17 cellular contexts compared by ENCODE assay signal in the genomic region with DNA sequence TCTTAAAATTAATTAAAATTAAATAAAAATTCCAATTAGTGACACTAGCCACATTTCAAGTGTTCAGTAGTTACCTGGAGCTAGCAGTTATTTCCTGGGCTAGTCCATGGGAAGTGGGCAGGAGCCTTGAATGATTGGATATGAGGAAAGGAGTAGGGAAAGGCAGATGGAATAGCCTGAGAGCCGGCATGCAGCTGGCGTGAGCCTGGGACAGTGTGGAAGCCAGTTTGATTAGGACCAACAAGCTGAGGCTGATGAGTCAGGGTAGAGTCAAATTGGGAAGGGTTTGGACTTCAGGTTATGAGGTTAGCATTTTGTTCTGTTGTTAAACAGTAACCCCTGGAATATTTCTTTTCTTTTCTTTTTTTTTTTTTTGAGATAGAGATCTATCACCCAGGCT. TPM values are rescaled to one million over a fixed set of nuclear protein-coding genes. Genes with fewer than 3 reads are reported as not detected.
DNase-seq lines count a peak whose midpoint lies in the region; TF ChIP-seq lines count a peak whose summit lies in the region.
"Had no signal": no experiment of that assay in that cellular context is flagged by ENCODE, and none has a peak within 500 bp of the region (broad histone marks: within the 10 kb centered on the region; RNA-seq: fewer than 3 reads in every experiment).

No MANE protein-coding gene starts in this region.

- H3K9ac ChIP-seq in fibroblast of lung (ENCODE audit: insufficient read depth, low read length), result no peak overlapping the region
- H3K9ac ChIP-seq: BLaER1 had no signal

- in situ Hi-C loops in GM13977 (cut with MboI; ENCODE audit: low pct_unique_long_range_greater_than_20kb, low sequenced_read_pairs, unreplicated experiment), result no loop called here

- H3K4me3 ChIP-seq in fibroblast of lung (replicated peaks in 1 of 4; ENCODE audit: control extremely low read depth in 1 of 4, insufficient read depth in 1 of 4, low read depth in 3 of 4, low read length in 4 of 4) (no peak overlapping the region), prostate gland (no peak overlapping the region)
- H3K4me3 ChIP-seq: BLaER1, ovary, tibial nerve had no signal

- 80% methylated on average over 2 of the region's 2 CpGs for WGBS in prostate gland

- no peak for TF ChIP-seq CTCF in fibroblast of lung (conservative IDR thresholded peaks at IDR 0.05 in 1 of 2, IDR thresholded peaks at IDR 0.05 in 1 of 2; ENCODE audit: low read depth in 1 of 2, low read length in 2 of 2)
- TF ChIP-seq CTCF in GM13977 (IDR thresholded peaks at IDR 0.05; ENCODE audit: extremely low read depth, insufficient read depth, missing control alignments), result no peak
- no peak for TF ChIP-seq CTCF in prostate gland (IDR thresholded peaks at IDR 0.05)

- H3K9me3 ChIP-seq in fibroblast of lung (ENCODE audit: control insufficient read depth, insufficient read depth, low read depth, low read length) (no peaks in the 10 kb centered on the region), prostate gland (no peaks in the 10 kb centered on the region)
- H3K9me3 ChIP-seq: BLaER1, ovary, tibial nerve had no signal

- peak; percentile 46 for DNase-seq in EL
- DNase-seq in M059J (ENCODE audit: low read depth), result peak; percentile 83
- peak; percentile 29 to 40 for DNase-seq in fibroblast of lung (ENCODE audit: low read depth in 2 of 2)
- DNase-seq in myocyte (ENCODE audit: low read depth), result peak; percentile 61
- no peak for DNase-seq in GM13977 (ENCODE audit: low spot score)
- DNase-seq in prostate gland (ENCODE audit: low spot score), result no peak
- no peak for DNase-seq in effector CD8-positive, alpha-beta T cell (lab: John Stamatoyannopoulos, UW)
- no peak for DNase-seq in retina
- DNase-seq: activated CD4-positive, alpha-beta T cell treated with anti-CD3 and anti-CD28 coated beads for 36 hours; anterior cingulate cortex; left cardiac atrium; NCI-H187 treated with DMSO at 0.1 percent for 48 hours; NCI-H510A; ovary; T1000 had no signal

- intact Hi-C loops in prostate gland (cut with DNase I), result no loop called here

- H3K36me3 ChIP-seq in fibroblast of lung (ENCODE audit: control insufficient read depth, insufficient read depth, low read length) (no peaks in the 10 kb centered on the region), prostate gland (no peaks in the 10 kb centered on the region)
- H3K36me3 ChIP-seq: BLaER1, ovary, tibial nerve had no signal

- H3K4me1 ChIP-seq in fibroblast of lung (ENCODE audit: control insufficient read depth, extremely low read depth, insufficient read depth, low read length), result no peaks in the 10 kb centered on the region
- no peaks in the 10 kb centered on the region for H3K4me1 ChIP-seq in prostate gland (replicated peaks)
- H3K4me1 ChIP-seq: BLaER1 had no signal

- no peak overlapping the region for H3K27ac ChIP-seq in fibroblast of lung (ENCODE audit: insufficient read depth, low read length)
- no peak overlapping the region for H3K27ac ChIP-seq in prostate gland
- H3K27ac ChIP-seq: BLaER1, ovary had no signal

- no peak overlapping the region for H3K4me2 ChIP-seq in fibroblast of lung (ENCODE audit: extremely low read depth, insufficient read depth, low read length)
- H3K4me2 ChIP-seq: BLaER1 had no signal

- TF ChIP-seq POLR2A in prostate gland (IDR thresholded peaks at IDR 0.05), result no peak

- no peaks in the 10 kb centered on the region for H3K27me3 ChIP-seq in fibroblast of lung (ENCODE audit: control insufficient read depth, insufficient read depth, low read length)
- no peaks in the 10 kb centered on the region for H3K27me3 ChIP-seq in prostate gland (replicated peaks; ENCODE audit: insufficient read depth)
- H3K27me3 ChIP-seq: BLaER1, ovary, tibial nerve had no signal

- no peak overlapping the region for H2AFZ ChIP-seq in fibroblast of lung (ENCODE audit: low read length)

- H3K79me2 ChIP-seq in fibroblast of lung (ENCODE audit: control insufficient read depth, insufficient read depth, low read length), result no peaks in the 10 kb centered on the region

- no peaks in the 10 kb centered on the region for H4K20me1 ChIP-seq in fibroblast of lung (ENCODE audit: control insufficient read depth, extremely low read depth, insufficient read depth, low read length)
- H4K20me1 ChIP-seq: BLaER1 had no signal

RNA-seq across cellular contexts. Expression of a gene that starts 15.3 kb away (rescaled TPM):
- 40.4 and 61.9 TPM in 2 replicates for total RNA-seq in M059J (2014; rRNA removed; shearing (Covaris generic))
- 52.1 and 65.2 TPM in 2 replicates for total RNA-seq in fibroblast of lung
- 44.6 and 50.3 TPM in 2 replicates for polyA plus RNA-seq in fibroblast of lung
- polyA plus RNA-seq in fibroblast of lung (2012), result 21.2 and 22.6 TPM in 2 replicates
- polyA minus RNA-seq in fibroblast of lung (ENCODE audit: low replicate concordance), result 8.3 and 9.6 TPM in 2 replicates
- 63.9 and 68.2 TPM in 2 replicates for total RNA-seq in myocyte
- 23.5 TPM for polyA plus RNA-seq in myocyte (2012)
- 10 to 100 TPM; 35.0 to 68.4 TPM for total RNA-seq in prostate gland

Comparison
In these comparisons a context has a peak if more than half of its experiments do, and no peak if none do; other contexts are left out.
1. DNase-seq: peak in EL (single experiment), M059J (single experiment), fibroblast of lung (2 of 2) and myocyte (single experiment); none in GM13977 (single experiment), prostate gland (single experiment), effector CD8-positive, alpha-beta T cell (single experiment) and retina (single experiment).